ENCODE assay signal across 21 cellular contexts in the genomic region with DNA sequence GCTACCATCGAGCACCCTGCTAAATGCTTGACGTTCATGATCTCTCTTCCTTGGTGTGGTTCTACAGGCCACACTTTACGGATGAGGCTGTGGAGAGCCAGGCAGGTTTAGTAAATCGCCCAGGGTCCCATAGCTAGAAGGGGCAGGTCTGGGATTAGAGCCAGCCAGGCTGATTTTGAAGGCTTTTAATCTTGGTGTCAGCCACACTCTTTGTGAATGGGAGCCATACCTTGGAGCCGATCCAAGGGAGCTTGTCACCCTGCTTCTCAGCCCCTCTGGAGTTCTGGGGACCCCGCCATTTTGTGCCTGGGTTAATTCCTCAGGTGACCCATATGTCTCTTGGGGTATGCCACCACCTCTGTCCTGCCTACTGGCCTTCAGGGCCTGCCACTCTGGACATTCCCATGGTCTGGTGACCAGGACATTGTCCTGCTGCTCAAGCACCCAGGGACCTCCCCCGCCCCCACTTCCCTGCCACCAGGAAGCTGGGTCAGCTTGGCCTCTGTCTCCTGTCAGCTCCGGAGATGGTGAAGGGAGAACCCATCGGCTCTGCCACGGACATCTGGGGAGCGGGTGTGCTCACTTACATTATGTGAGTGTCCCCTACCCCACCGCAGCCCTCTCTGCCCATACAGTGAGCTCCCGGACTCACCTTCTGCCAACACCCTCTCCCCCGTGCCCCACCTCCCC. TPM values are rescaled to one million over a fixed set of nuclear protein-coding genes. Genes with fewer than 3 reads are reported as not detected.
"Had no signal": no experiment of that assay in that cellular context is flagged by ENCODE, and none has a peak within 500 bp of the region (broad histone marks: within the 10 kb centered on the region; RNA-seq: fewer than 3 reads in every experiment).

No MANE protein-coding gene starts in this region.

- H3K4me1 ChIP-seq: colonic mucosa, foreskin keratinocyte, pancreas had no signal

- H3K4me3 ChIP-seq: colonic mucosa, heart right ventricle, lung, pancreas, skin epidermis, stomach had no signal

- H3K27ac ChIP-seq: colonic mucosa, foreskin keratinocyte, pancreas, skin epidermis had no signal

- H3K9me3 Mint-ChIP-seq: nephron, type B pancreatic cell had no signal

- H3K27me3 ChIP-seq: pancreas had no signal

- H3K36me3 Mint-ChIP-seq: naive B cell, type B pancreatic cell had no signal

- DNase-seq: colonic mucosa; dermis blood vessel endothelial cell; foreskin keratinocyte; hypothalamus; kidney glomerular epithelial cell; mesendoderm; naive B cell; occipital lobe; stimulated activated naive CD4-positive, alpha-beta T cell; stomach had no signal

- H3K9me3 ChIP-seq: colonic mucosa, heart right ventricle, pancreas, stomach had no signal

- H3K4me3 Mint-ChIP-seq: naive B cell, nephron, type B pancreatic cell had no signal

- H3K27ac Mint-ChIP-seq: nephron, progenitor cell of endocrine pancreas, type B pancreatic cell had no signal

- H3K36me3 ChIP-seq: colonic mucosa, pancreas had no signal

- ATAC-seq: foreskin keratinocyte, left lobe of liver, pancreas, sciatic nerve had no signal

RNA-seq across cellular contexts. Expression of gene ASIC4, which starts 22.9 kb away (rescaled TPM):
- total RNA-seq: dermis blood vessel endothelial cell, epithelial cell of proximal tubule, foreskin keratinocyte, renal cortical epithelial cell had no signal
- polyA plus RNA-seq: foreskin keratinocyte, heart right ventricle, stomach had no signal
